In the genomic region with DNA sequence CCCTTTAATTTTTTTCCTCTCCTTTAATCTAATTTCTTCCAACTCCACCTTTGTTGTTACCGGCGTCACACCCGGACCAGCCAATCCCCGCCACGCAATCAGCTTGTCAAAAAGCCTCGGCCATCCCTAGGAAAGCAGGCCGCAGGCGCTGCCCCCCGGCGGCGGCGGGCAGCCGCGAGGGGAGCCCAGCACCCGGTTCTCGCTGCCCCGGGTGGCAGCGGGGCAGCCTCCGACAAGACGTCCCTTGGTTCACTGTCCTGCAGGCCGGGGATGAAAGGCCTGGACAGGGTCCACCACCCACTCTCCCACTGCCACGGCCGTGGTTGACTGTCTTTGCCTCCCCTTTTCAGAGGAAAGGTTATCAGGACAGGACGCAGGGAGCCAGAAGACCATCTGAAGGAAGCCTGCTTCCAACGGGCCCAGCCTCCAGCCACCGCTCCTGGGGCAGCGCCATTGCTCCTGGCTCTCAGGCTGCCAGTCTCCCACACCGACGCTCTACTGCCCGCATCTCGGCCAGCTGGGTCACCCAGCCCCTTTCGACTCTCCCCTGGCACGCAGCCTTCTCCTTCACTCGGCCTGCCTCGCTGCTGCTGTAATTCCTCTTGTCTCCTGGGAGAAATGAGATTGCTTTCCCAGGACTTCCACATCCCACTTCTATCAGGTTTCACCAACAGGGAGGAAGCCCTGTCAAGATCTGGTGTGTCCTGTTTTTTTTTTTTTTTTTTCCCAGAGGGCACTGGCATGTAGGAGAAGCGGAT, we compare ENCODE assay signal across 8 cellular contexts. TPM values are rescaled to one million over a fixed set of nuclear protein-coding genes. Genes with fewer than 3 reads are reported as not detected.
DNase-seq lines count a peak whose midpoint lies in the region; ATAC-seq and TF ChIP-seq lines count a peak whose summit lies in the region.

No MANE protein-coding gene starts in this region.

- H3K27ac ChIP-seq in adrenal gland: peak overlapping the region; percentile 37 to 100 (median 99)
- H3K27ac ChIP-seq in cardiac muscle cell: peak overlapping the region; percentile 98
- peak overlapping the region; percentile 97 for H3K27ac ChIP-seq in neutrophil

- H3K9me3 ChIP-seq in adrenal gland (replicated peaks in 1 of 3) (no peaks in the 10 kb centered on the region), cardiac muscle cell (ENCODE audit: low read depth) (no peaks in the 10 kb centered on the region), neutrophil (no peaks in the 10 kb centered on the region)

- intact Hi-C loops in adrenal gland (cut with DNase I): no loop called here

- TF ChIP-seq CTCF in adrenal gland (IDR thresholded peaks at IDR 0.05): peak in 5 of 6 experiments; percentile 13 to 39 (median 31)
- peak; percentile 33 for TF ChIP-seq CTCF in cardiac muscle cell (IDR thresholded peaks at IDR 0.05; ENCODE audit: low read depth, low read length)
- TF ChIP-seq CTCF in neutrophil (IDR thresholded peaks at IDR 0.05): no peak

- WGBS in adrenal gland, 4 donors: 1 to 2% (median 1%) methylated on average over 27 to 36 of the region's 36 CpGs

- peak; percentile 66 to 82 for TF ChIP-seq POLR2A in adrenal gland (IDR thresholded peaks at IDR 0.05)

- ATAC-seq in GM21619 (IDR thresholded peaks at IDR 0.05; ENCODE audit: unreplicated experiment): no peak

- H3K36me3 ChIP-seq in adrenal gland (replicated peaks in 1 of 2): no peaks in the 10 kb centered on the region
- no peaks in the 10 kb centered on the region for H3K36me3 ChIP-seq in cardiac muscle cell
- peaks cover 3% of the 10 kb centered on the region for H3K36me3 ChIP-seq in neutrophil

- H3K4me1 ChIP-seq in adrenal gland (replicated peaks in 1 of 2) (peaks cover 20 to 34% of the 10 kb centered on the region in 2 donors), cardiac muscle cell (ENCODE audit: low read depth) (peaks cover 12% of the 10 kb centered on the region), neutrophil (ENCODE audit: control insufficient read depth in 1 of 2, insufficient read depth in 1 of 2, low read depth in 1 of 2, low read length in 1 of 2) (peaks cover 25 to 26% of the 10 kb centered on the region in 2 experiments)

- DNase-seq in DMS153 (lab: John Stamatoyannopoulos, UW) (peak; percentile 60), HuH-7.5 (ENCODE audit: low spot score) (peak; percentile 87), adrenal gland (peak; percentile 85 to 96 (median 89)), cardiac muscle cell (ENCODE audit: low read depth in 1 of 2, low spot score in 1 of 2) (peak; percentile 84 to 87), NCI-H1048 (lab: John Stamatoyannopoulos, UW) (no peak)

- H3K4me3 ChIP-seq in adrenal gland (peak overlapping the region in 3 of 4 donors; percentile 24 to 81 (median 58)), cardiac muscle cell (peak overlapping the region; percentile 100), neutrophil (ENCODE audit: low read depth in 1 of 2, low read length in 1 of 2) (peak overlapping the region; percentile 72 to 78)

- H3K27me3 ChIP-seq in adrenal gland (no peaks in the 10 kb centered on the region), cardiac muscle cell (no peaks in the 10 kb centered on the region), neutrophil (peaks cover 29% of the 10 kb centered on the region)

TF ChIP-seq in PFSK-1, 5 proteins besides CTCF, POLR2A, EP300 and RAD21:
- TF ChIP-seq FOXP2 (optimal IDR thresholded peaks at IDR 0.05; ENCODE audit: borderline replicate concordance, extremely low read depth, extremely low read length, insufficient read depth) (no peak), POLR2AphosphoS5 (IDR thresholded peaks at IDR 0.05; ENCODE audit: low read depth, low read length) (peak; percentile 3; the same call in 1 of the 2 replicates), TAF1 (IDR thresholded peaks at IDR 0.05; ENCODE audit: borderline replicate concordance, insufficient read depth, low read length) (no peak), SIN3A (IDR thresholded peaks at IDR 0.05; ENCODE audit: borderline replicate concordance, insufficient read depth, low read length) (peak; percentile 58; the same call in 1 of the 2 replicates)
- TF ChIP-seq, protein P1, sequence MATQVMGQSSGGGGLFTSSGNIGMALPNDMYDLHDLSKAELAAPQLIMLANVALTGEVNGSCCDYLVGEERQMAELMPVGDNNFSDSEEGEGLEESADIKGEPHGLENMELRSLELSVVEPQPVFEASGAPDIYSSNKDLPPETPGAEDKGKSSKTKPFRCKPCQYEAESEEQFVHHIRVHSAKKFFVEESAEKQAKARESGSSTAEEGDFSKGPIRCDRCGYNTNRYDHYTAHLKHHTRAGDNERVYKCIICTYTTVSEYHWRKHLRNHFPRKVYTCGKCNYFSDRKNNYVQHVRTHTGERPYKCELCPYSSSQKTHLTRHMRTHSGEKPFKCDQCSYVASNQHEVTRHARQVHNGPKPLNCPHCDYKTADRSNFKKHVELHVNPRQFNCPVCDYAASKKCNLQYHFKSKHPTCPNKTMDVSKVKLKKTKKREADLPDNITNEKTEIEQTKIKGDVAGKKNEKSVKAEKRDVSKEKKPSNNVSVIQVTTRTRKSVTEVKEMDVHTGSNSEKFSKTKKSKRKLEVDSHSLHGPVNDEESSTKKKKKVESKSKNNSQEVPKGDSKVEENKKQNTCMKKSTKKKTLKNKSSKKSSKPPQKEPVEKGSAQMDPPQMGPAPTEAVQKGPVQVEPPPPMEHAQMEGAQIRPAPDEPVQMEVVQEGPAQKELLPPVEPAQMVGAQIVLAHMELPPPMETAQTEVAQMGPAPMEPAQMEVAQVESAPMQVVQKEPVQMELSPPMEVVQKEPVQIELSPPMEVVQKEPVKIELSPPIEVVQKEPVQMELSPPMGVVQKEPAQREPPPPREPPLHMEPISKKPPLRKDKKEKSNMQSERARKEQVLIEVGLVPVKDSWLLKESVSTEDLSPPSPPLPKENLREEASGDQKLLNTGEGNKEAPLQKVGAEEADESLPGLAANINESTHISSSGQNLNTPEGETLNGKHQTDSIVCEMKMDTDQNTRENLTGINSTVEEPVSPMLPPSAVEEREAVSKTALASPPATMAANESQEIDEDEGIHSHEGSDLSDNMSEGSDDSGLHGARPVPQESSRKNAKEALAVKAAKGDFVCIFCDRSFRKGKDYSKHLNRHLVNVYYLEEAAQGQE (IDR thresholded peaks at IDR 0.05; ENCODE audit: insufficient read depth in 1 of 2, low read depth in 2 of 2, low read length in 2 of 2): no peak
TF ChIP-seq in PFSK-1: peak in this region for 2.

RNA-seq across cellular contexts. Expression of a gene that starts 2.8 kb away (rescaled TPM):
- polyA plus RNA-seq in PFSK-1 (2012; ENCODE audit: insufficient read length, low read depth): 69.6 TPM
- total RNA-seq in adrenal gland: 10 to 100 TPM; 51.7 to 92.6 (median 66.6) TPM
- polyA plus RNA-seq in adrenal gland: 10 to 100 TPM; 37.1 to 80.6 (median 51.3) TPM
- 70.6 and 75.0 TPM in 2 replicates for total RNA-seq in cardiac muscle cell
- polyA plus RNA-seq in cardiac muscle cell: 51.1 and 52.1 TPM in 2 replicates

RNA-seq across cellular contexts. Expression of a gene that starts 22.6 kb away (rescaled TPM):
- polyA plus RNA-seq in PFSK-1 (2012; ENCODE audit: insufficient read length, low read depth): 107 TPM
- total RNA-seq in adrenal gland: 10 to 100 TPM; 21.3 to 61.4 (median 49.7) TPM
- polyA plus RNA-seq in adrenal gland: 10 to 100 TPM; 19.6 to 81.4 (median 47.1) TPM
- 79.0 and 91.0 TPM in 2 replicates for total RNA-seq in cardiac muscle cell
- polyA plus RNA-seq in cardiac muscle cell: 24.7 and 31.4 TPM in 2 replicates

RNA-seq across cellular contexts. Expression of a gene that starts 35.5 kb away (rescaled TPM):
- polyA plus RNA-seq in PFSK-1 (2012; ENCODE audit: insufficient read length, low read depth): 38.9 TPM
- 10 to 100 TPM; 21.8 to 48.6 (median 40.3) TPM for total RNA-seq in adrenal gland
- polyA plus RNA-seq in adrenal gland: 10 to 100 TPM; 22.8 to 89.3 (median 79.1) TPM
- 31.3 and 43.9 TPM in 2 replicates for total RNA-seq in cardiac muscle cell
- 40.5 and 50.7 TPM in 2 replicates for polyA plus RNA-seq in cardiac muscle cell

RNA-seq across cellular contexts. Expression of a gene that starts 45.6 kb away (rescaled TPM):
- not detected for polyA plus RNA-seq in PFSK-1 (2012; ENCODE audit: insufficient read length, low read depth)
- total RNA-seq in adrenal gland (1 to 10 TPM in 1 of 8 donors, under 1 TPM in 2, not detected in 5; 0.15 to 1.2 (median 0.18) TPM), cardiac muscle cell (not detected in 2 replicates)
- polyA plus RNA-seq in adrenal gland (under 1 TPM in 2 of 3 donors, not detected in 1; 0.13 to 0.16 TPM), cardiac muscle cell (not detected in 2 replicates)

RNA-seq across cellular contexts. Expression of a gene that starts 51.8 kb away (rescaled TPM):
- 1.6 TPM for polyA plus RNA-seq in PFSK-1 (2012; ENCODE audit: insufficient read length, low read depth)
- total RNA-seq in adrenal gland: under 1 TPM in 6 of 8 donors, not detected in 2; 0.22 to 0.83 (median 0.45) TPM
- polyA plus RNA-seq in adrenal gland: under 1 TPM; 0.13 to 0.48 (median 0.16) TPM
- total RNA-seq in cardiac muscle cell: 3.1 and 6.4 TPM in 2 replicates
- 5.5 and 6.4 TPM in 2 replicates for polyA plus RNA-seq in cardiac muscle cell
